26 cellular contexts compared by ENCODE assay signal in the genomic region with DNA sequence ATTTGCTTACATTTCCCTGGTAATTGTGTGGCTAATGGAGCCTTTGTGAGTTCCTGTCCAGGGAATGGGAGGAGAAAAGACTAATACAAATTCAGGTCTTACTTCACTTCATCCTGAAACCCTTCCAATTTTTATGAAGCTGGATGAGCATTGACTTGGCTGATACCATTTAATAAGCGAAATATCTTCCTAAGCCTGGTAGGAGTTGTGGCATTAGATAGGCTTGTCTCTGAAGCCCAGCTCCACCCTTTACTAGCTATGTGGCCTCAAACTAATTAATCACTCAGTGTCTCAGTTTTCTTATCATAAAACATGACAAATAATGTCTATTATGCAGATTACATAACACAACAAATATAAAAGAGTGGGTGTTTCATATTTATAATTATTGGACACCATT.
"Had no signal": no experiment of that assay in that cellular context is flagged by ENCODE, and none has a peak within 500 bp of the region (broad histone marks: within the 10 kb centered on the region; RNA-seq: fewer than 3 reads in every experiment).

No MANE protein-coding gene starts in this region.

- H3K4me1 ChIP-seq: colonic mucosa, esophagus muscularis mucosa, foreskin keratinocyte, gastroesophageal sphincter, right lobe of liver, stomach, thyroid gland, vagina had no signal

- ATAC-seq: foreskin keratinocyte; gastroesophageal sphincter; left lobe of liver; naive thymus-derived CD4-positive, alpha-beta T cell; right lobe of liver; stimulated activated effector memory CD8-positive, alpha-beta T cell treated with anti-CD3 and anti-CD28 coated beads, Interleukin-12 subunit alpha, Interleukin-12 subunit beta, amount 100 ng/mL, for 72 hours had no signal

- H3K27me3 ChIP-seq: colonic mucosa, esophagus muscularis mucosa, foreskin keratinocyte, gastroesophageal sphincter, heart left ventricle, hepatocyte, ovary, right lobe of liver, stomach, thyroid gland, vagina had no signal

- H3K79me2 ChIP-seq: hepatocyte had no signal

- FAIRE-seq: kidney had no signal

- H3K4me2 ChIP-seq: hepatocyte had no signal

- DNase-seq: colonic mucosa; effector CD8-positive, alpha-beta T cell; endodermal cell; foreskin keratinocyte; heart left ventricle; kidney; mesendoderm; midbrain; naive thymus-derived CD4-positive, alpha-beta T cell; nephron progenitor cell; nucleus accumbens; ovary; retina; right lobe of liver; stimulated activated CD4-positive, alpha-beta T cell treated with anti-CD3 and anti-CD28 coated beads, Interleukin-2, amount 100 ng/mL, for 24 hours; stimulated activated CD4-positive, alpha-beta T cell treated with anti-CD3 and anti-CD28 coated beads, Interleukin-4, amount 100 ng/mL, for 24 hours; stimulated activated naive CD4-positive, alpha-beta T cell treated with Interleukin-2 at 50 U/mL for 16 hours; stomach; thyroid gland had no signal

- H3K9me3 ChIP-seq: colonic mucosa, ovary, right lobe of liver, thyroid gland, vagina had no signal

- H3K27ac ChIP-seq: colonic mucosa, epithelial cell of prostate, esophagus muscularis mucosa, foreskin keratinocyte, gastroesophageal sphincter, hepatocyte, ovary, right lobe of liver, stomach, thyroid gland, vagina had no signal

- H2AFZ ChIP-seq: hepatocyte had no signal

- H3K36me3 ChIP-seq: colonic mucosa, esophagus muscularis mucosa, gastroesophageal sphincter, heart left ventricle, ovary, right lobe of liver, stomach, thyroid gland, vagina had no signal

- H3K4me3 ChIP-seq: colonic mucosa, esophagus muscularis mucosa, gastroesophageal sphincter, heart left ventricle, hepatocyte, ovary, right lobe of liver, stomach, thyroid gland, vagina had no signal
